ENCODE assay signal across 20 cellular contexts in the genomic region with DNA sequence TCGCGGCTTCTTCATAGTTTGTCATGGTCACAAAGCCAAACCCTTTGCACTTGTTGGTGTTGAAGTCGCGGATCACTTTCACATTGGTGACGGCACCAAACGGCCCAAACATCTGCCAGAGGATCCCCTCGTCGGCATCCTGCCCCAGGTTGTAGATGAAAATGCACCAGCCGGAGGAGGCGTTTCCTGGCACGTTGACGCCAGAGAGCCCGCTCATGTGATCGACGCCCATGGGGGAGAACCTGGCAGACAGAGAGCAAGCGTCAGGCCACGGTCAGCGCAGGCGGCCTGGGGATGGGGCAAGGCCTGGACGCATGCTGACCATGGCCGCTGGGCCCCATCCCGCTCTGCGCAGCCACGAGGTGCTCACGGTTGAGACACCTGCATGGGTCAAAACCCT. TPM values are rescaled to one million over a fixed set of nuclear protein-coding genes. Genes with fewer than 3 reads are reported as not detected.
DNase-seq lines count a peak whose midpoint lies in the region; ATAC-seq, FAIRE-seq and TF ChIP-seq lines count a peak whose summit lies in the region.
"Had no signal": no experiment of that assay in that cellular context is flagged by ENCODE, and none has a peak within 500 bp of the region (broad histone marks: within the 10 kb centered on the region; RNA-seq: fewer than 3 reads in every experiment).

No MANE protein-coding gene starts in this region.

- ATAC-seq in K562: no peak
- no peak for ATAC-seq in GM21723 (IDR thresholded peaks at IDR 0.05; ENCODE audit: unreplicated experiment)
- no peak for ATAC-seq in GM21528 (IDR thresholded peaks at IDR 0.05; ENCODE audit: low FRiP score, unreplicated experiment)
- ATAC-seq: A549; CD8-positive, alpha-beta T cell had no signal

- in situ Hi-C loops in K562 (cut with MboI): no loop called here

- no peak overlapping the region for H2BK15ac ChIP-seq in neuronal stem cell (ENCODE audit: low read length)

- H3K4me1 ChIP-seq in K562 (replicated peaks in 1 of 2; ENCODE audit: control insufficient read depth in 2 of 2, insufficient read depth in 2 of 2, low read length in 2 of 2): peaks cover 4 to 7% of the 10 kb centered on the region in 2 experiments; a peak in 4 of 5 replicates
- no peaks in the 10 kb centered on the region for H3K4me1 ChIP-seq in neuronal stem cell (ENCODE audit: control insufficient read depth in 2 of 2, insufficient read depth in 1 of 2, low read depth in 1 of 2, low read length in 2 of 2)
- H3K4me1 ChIP-seq: BE2C had no signal

- TF ChIP-seq CTCF in RWPE1 (conservative IDR thresholded peaks at IDR 0.05; ENCODE audit: low read depth) (no peak), K562 (IDR thresholded peaks at IDR 0.05 in 2 of 3, conservative IDR thresholded peaks at IDR 0.05 in 1 of 3; ENCODE audit: insufficient read depth in 2 of 3, low read depth in 1 of 3, low read length in 3 of 3) (no peak)

- H3K4me2 ChIP-seq in K562 (ENCODE audit: insufficient read depth, low read length): no peak overlapping the region
- no peak overlapping the region for H3K4me2 ChIP-seq in neuronal stem cell (ENCODE audit: insufficient read depth, low read length, poor library complexity, severe bottlenecking)
- H3K4me2 ChIP-seq: A549 had no signal

- 94% methylated on average over 22 of the region's 25 CpGs for WGBS in K562 (ENCODE audit: insufficient coverage, low coverage, missing lambda C conversion rate)
- WGBS in neuronal stem cell (ENCODE audit: extremely low coverage in 2 of 2, insufficient read length in 2 of 2, insufficient replicate concordance in 1 of 2), 2 donors: no CpG with 5 or more reads among the region's 25 CpGs

- H3K23ac ChIP-seq in neuronal stem cell (ENCODE audit: low read depth, low read length, poor library complexity): no peak overlapping the region

- POLR2A ChIA-PET in RWPE1 (lab: Yijun Ruan, JAX; ENCODE audit: low non-redundant PET): no interaction called here
- POLR2A ChIA-PET in K562 (lab: Yijun Ruan, JAX): interaction anchor here (1.2 kb wide), 1 partner anchor 14 kb away, joined by 3 read pairs; no protein-coding TSS in a partner anchor

- CTCF ChIA-PET in RWPE1 (lab: Yijun Ruan, JAX): no interaction called here
- CTCF ChIA-PET in K562 (lab: Yijun Ruan, JAX; ENCODE audit: low intra/inter-chr PET ratio): no interaction called here

- no peak overlapping the region for H2AK5ac ChIP-seq in neuronal stem cell (ENCODE audit: low read depth, low read length)

- H3K27ac ChIP-seq in RWPE1 (peak overlapping the region; percentile 3; the same call in 1 of the 2 replicates), K562 (ENCODE audit: extremely low read depth, low read depth, low read length) (no peak overlapping the region), neuronal stem cell (replicated peaks; ENCODE audit: low read length) (no peak overlapping the region)
- H3K27ac ChIP-seq: A549, C4-2B had no signal

- H3K4me3 ChIP-seq in K562 (no peak overlapping the region), neuronal stem cell (ENCODE audit: low read length in 2 of 2) (no peak overlapping the region)
- H3K4me3 ChIP-seq: A549 had no signal

- no TSS peak for BruUV-seq in K562 (replicated peaks; lab: Mats Ljungman, UMichigan)

- H4K91ac ChIP-seq in neuronal stem cell (ENCODE audit: low read depth, low read length, poor library complexity): no peak overlapping the region

- no peak overlapping the region for H2BK120ac ChIP-seq in neuronal stem cell (ENCODE audit: low read depth, low read length)

- peak overlapping the region in 1 of 2 experiments; percentile 26; a peak in 1 of 4 replicates for H3K9ac ChIP-seq in K562 (ENCODE audit: insufficient read depth in 1 of 2, low read depth in 2 of 2, low read length in 2 of 2)
- H3K9ac ChIP-seq in neuronal stem cell (ENCODE audit: low read depth, low read length, poor library complexity): peak overlapping the region; percentile 47

- DNase-seq in RWPE1 (ENCODE audit: low spot score) (no peak), K562 (ENCODE audit: extremely low read depth in 1 of 4, low spot score in 3 of 4) (no peak), neuronal stem cell (ENCODE audit: low spot score) (no peak)
- DNase-seq: BE2C; CD8-positive, alpha-beta T cell; COR-L47; DMS153; DMS79 treated with DMSO at 0.1 percent for 48 hours; EL; GOT3; H9; IMR-90 had no signal

- H3K18ac ChIP-seq in neuronal stem cell (ENCODE audit: low read length): no peak overlapping the region

- H4K20me1 ChIP-seq in K562 (replicated peaks; ENCODE audit: control insufficient read depth, insufficient read depth, low read length): no peaks in the 10 kb centered on the region

- intact Hi-C loops in K562 (cut with micrococcal nuclease): no loop called here

- no peak for TF ChIP-seq RAD21 in K562 (CRISPR knock-in tag; conservative IDR thresholded peaks at IDR 0.05 in 1 of 2, IDR thresholded peaks at IDR 0.05 in 1 of 2)

- peaks cover 93% of the 10 kb centered on the region; the same call in 2 of the 3 replicates for H3K36me3 ChIP-seq in K562 (ENCODE audit: control insufficient read depth, insufficient read depth, low read length)
- peaks cover 61 to 100% of the 10 kb centered on the region in 2 donors for H3K36me3 ChIP-seq in neuronal stem cell (replicated peaks in 1 of 2; ENCODE audit: control insufficient read depth in 2 of 2, insufficient read depth in 2 of 2, low read length in 2 of 2)

- no peak overlapping the region for H2BK5ac ChIP-seq in neuronal stem cell (ENCODE audit: low read length)

- H3K9me3 ChIP-seq in K562 (replicated peaks; ENCODE audit: control insufficient read depth, insufficient read depth, low read depth, low read length) (no peaks in the 10 kb centered on the region), neuronal stem cell (replicated peaks in 1 of 2; ENCODE audit: control insufficient read depth in 2 of 2, insufficient read depth in 1 of 2, low read depth in 1 of 2, low read length in 2 of 2) (no peaks in the 10 kb centered on the region)
- H3K9me3 ChIP-seq: A549, BE2C had no signal

- H3K79me2 ChIP-seq in K562 (ENCODE audit: control insufficient read depth, insufficient read depth, low read length): no peaks in the 10 kb centered on the region

- no peaks in the 10 kb centered on the region for H3K9me1 ChIP-seq in K562 (ENCODE audit: control insufficient read depth, insufficient read depth, low read length)

- H3K27me3 ChIP-seq in K562 (ENCODE audit: control insufficient read depth in 2 of 2, insufficient read depth in 2 of 2, low read length in 2 of 2) (no peaks in the 10 kb centered on the region), neuronal stem cell (ENCODE audit: control insufficient read depth in 3 of 3, insufficient read depth in 3 of 3, low read depth in 1 of 3, low read length in 3 of 3) (no peaks in the 10 kb centered on the region)
- H3K27me3 ChIP-seq: BE2C had no signal

- no peak overlapping the region for H3K14ac ChIP-seq in neuronal stem cell (ENCODE audit: low read length)

- no peak for TF ChIP-seq EP300 in K562 (IDR thresholded peaks at IDR 0.05; ENCODE audit: low read length)

- no peak for TF ChIP-seq POLR2A in K562 (conservative IDR thresholded peaks at IDR 0.05)

- H3K4ac ChIP-seq in neuronal stem cell (ENCODE audit: low read length): no peak overlapping the region

- H2BK12ac ChIP-seq in neuronal stem cell (ENCODE audit: low read length): no peak overlapping the region

- H2AFZ ChIP-seq in K562 (ENCODE audit: low read depth, low read length): no peak overlapping the region
- H2AFZ ChIP-seq in neuronal stem cell (ENCODE audit: low read length): no peak overlapping the region

- FAIRE-seq in K562 (lab: Jason Lieb, UNC): no peak
- FAIRE-seq: A549, D721Med, G401.6, GM12891 had no signal

- H3K79me1 ChIP-seq in neuronal stem cell (ENCODE audit: low read depth, low read length): peaks cover 3% of the 10 kb centered on the region

- no peak overlapping the region for H4K8ac ChIP-seq in neuronal stem cell (ENCODE audit: low read depth, low read length)

RNA-seq across cellular contexts. Expression of gene TIMM44, which starts 20.1 kb away (rescaled TPM):
- total RNA-seq in K562 (2011; cell fraction: chromatin; rRNA removed; ENCODE audit: low replicate concordance): 230 and 405 TPM in 2 replicates
- 274 and 281 TPM in 2 replicates for total RNA-seq in K562 (2011; cell fraction: nucleolus; rRNA removed)
- total RNA-seq in K562 (2011; cell fraction: nucleoplasm; rRNA removed): 181 and 216 TPM in 2 replicates
- 211 and 231 TPM in 2 replicates for total RNA-seq in K562 (2014; rRNA removed)
- total RNA-seq in K562 (2014; rRNA removed; fragmentation: Illumina TruSeq; extraction: Trizol): 64.1 and 73.9 TPM in 2 replicates
- 104 and 115 TPM in 2 replicates for total RNA-seq in K562 (2015; rRNA removed; fragmentation: Illumina TruSeq; extraction: Trizol)
- 182 and 186 TPM in 2 replicates for total RNA-seq in K562 (2021)
- 60.1 and 74.4 TPM in 2 replicates for polyA plus RNA-seq in K562 (2011; rRNA removed)
- 89.7 and 229 TPM in 2 replicates for polyA plus RNA-seq in K562 (2011; cell fraction: cytosol; rRNA removed)
- polyA plus RNA-seq in K562 (2011; cell fraction: nucleus; rRNA removed): 223 and 257 TPM in 2 replicates
- 101 and 142 TPM in 2 replicates for polyA plus RNA-seq in K562 (2012)
- polyA plus RNA-seq in K562 (2014; fragmentation: Illumina TruSeq; extraction: Trizol): 89.3 and 92.8 TPM in 2 replicates
- 10 to 100 TPM; 10.3 to 19.6 TPM for polyA plus RNA-seq in K562 (2014; fragmentation: Nextera tagmentation; extraction: Ambion mirVana)
- 205 and 224 TPM in 2 replicates for polyA plus RNA-seq in K562 (2014; rRNA removed)
- polyA minus RNA-seq in K562 (2011; rRNA and poly(A)+ RNA removed): 40.4 and 48.9 TPM in 2 replicates
- polyA minus RNA-seq in K562 (2011; cell fraction: cytosol; rRNA and poly(A)+ RNA removed): 59.1 and 73.7 TPM in 2 replicates
- 44.6 and 66.1 TPM in 2 replicates for polyA minus RNA-seq in K562 (2011; cell fraction: nucleus; rRNA and poly(A)+ RNA removed)
- 50.7 TPM for polyA plus RNA-seq in neuronal stem cell (2013, experiment 1 of 2)
- polyA plus RNA-seq in neuronal stem cell (2013, experiment 2 of 2): 56.0 TPM

RNA-seq across cellular contexts. Expression of gene CTXN1, which starts 37.6 kb away (rescaled TPM):
- total RNA-seq in K562 (2011; cell fraction: chromatin; rRNA removed; ENCODE audit: low replicate concordance): 0.67 and 3.5 TPM in 2 replicates
- total RNA-seq in K562 (2011; cell fraction: nucleolus; rRNA removed): 6.2 and 8.0 TPM in 2 replicates
- total RNA-seq in K562 (2011; cell fraction: nucleoplasm; rRNA removed): 2.6 and 3.4 TPM in 2 replicates
- total RNA-seq in K562 (2014; rRNA removed) (7.4 and 10.9 TPM in 2 replicates), K562 (2014; rRNA removed; fragmentation: Illumina TruSeq; extraction: Trizol) (0.15 and 0.19 TPM in 2 replicates), K562 (2015; rRNA removed; fragmentation: Illumina TruSeq; extraction: Trizol) (1.8 and 2.3 TPM in 2 replicates), K562 (2021) (37.4 and 38.9 TPM in 2 replicates)
- polyA plus RNA-seq in K562 (2011; rRNA removed) (1.3 and 1.4 TPM in 2 replicates), K562 (2014; fragmentation: Illumina TruSeq; extraction: Trizol) (1.5 and 4.9 TPM in 2 replicates), K562 (2014; fragmentation: Nextera tagmentation; extraction: Ambion mirVana) (not detected), K562 (2014; rRNA removed) (9.2 and 14.5 TPM in 2 replicates)
- 6.3 and 53.8 TPM in 2 replicates for polyA plus RNA-seq in K562 (2011; cell fraction: cytosol; rRNA removed)
- 3.6 and 12.2 TPM in 2 replicates for polyA plus RNA-seq in K562 (2011; cell fraction: nucleus; rRNA removed)
- 4.8 and 15.6 TPM in 2 replicates for polyA plus RNA-seq in K562 (2012)
- polyA minus RNA-seq in K562 (2011; rRNA and poly(A)+ RNA removed): 0.14 TPM in 1 of 2 replicates, not detected in the other
- 15.8 and 19.9 TPM in 2 replicates for polyA minus RNA-seq in K562 (2011; cell fraction: cytosol; rRNA and poly(A)+ RNA removed)
- 2.3 and 2.7 TPM in 2 replicates for polyA minus RNA-seq in K562 (2011; cell fraction: nucleus; rRNA and poly(A)+ RNA removed)
- 136 TPM for polyA plus RNA-seq in neuronal stem cell (2013, experiment 1 of 2)
- polyA plus RNA-seq in neuronal stem cell (2013, experiment 2 of 2): 129 TPM
- total RNA-seq: CD8-positive, alpha-beta T cell had no signal

RNA-seq across cellular contexts. Expression of gene ELAVL1, which starts 41.9 kb away (rescaled TPM):
- total RNA-seq in K562 (2011; cell fraction: chromatin; rRNA removed; ENCODE audit: low replicate concordance): 48.2 and 63.0 TPM in 2 replicates
- 28.7 and 31.5 TPM in 2 replicates for total RNA-seq in K562 (2011; cell fraction: nucleolus; rRNA removed)
- 37.9 and 41.0 TPM in 2 replicates for total RNA-seq in K562 (2011; cell fraction: nucleoplasm; rRNA removed)
- total RNA-seq in K562 (2014; rRNA removed): 56.5 and 66.5 TPM in 2 replicates
- 69.8 and 72.7 TPM in 2 replicates for total RNA-seq in K562 (2014; rRNA removed; fragmentation: Illumina TruSeq; extraction: Trizol)
- 80.1 and 83.1 TPM in 2 replicates for total RNA-seq in K562 (2015; rRNA removed; fragmentation: Illumina TruSeq; extraction: Trizol)
- 172 and 176 TPM in 2 replicates for total RNA-seq in K562 (2021)
- polyA plus RNA-seq in K562 (2011; rRNA removed): 46.9 and 69.2 TPM in 2 replicates
- 72.8 and 84.8 TPM in 2 replicates for polyA plus RNA-seq in K562 (2011; cell fraction: cytosol; rRNA removed)
- 34.4 and 37.5 TPM in 2 replicates for polyA plus RNA-seq in K562 (2011; cell fraction: nucleus; rRNA removed)
- 77.5 and 90.3 TPM in 2 replicates for polyA plus RNA-seq in K562 (2012)
- 149 and 156 TPM in 2 replicates for polyA plus RNA-seq in K562 (2014; fragmentation: Illumina TruSeq; extraction: Trizol)
- 1 to 10 TPM; 4.3 to 6.9 TPM for polyA plus RNA-seq in K562 (2014; fragmentation: Nextera tagmentation; extraction: Ambion mirVana)
- 63.7 and 78.3 TPM in 2 replicates for polyA plus RNA-seq in K562 (2014; rRNA removed)
- polyA minus RNA-seq in K562 (2011; rRNA and poly(A)+ RNA removed): 45.5 and 80.2 TPM in 2 replicates
- 74.4 and 81.5 TPM in 2 replicates for polyA minus RNA-seq in K562 (2011; cell fraction: cytosol; rRNA and poly(A)+ RNA removed)
- polyA minus RNA-seq in K562 (2011; cell fraction: nucleus; rRNA and poly(A)+ RNA removed): 5.4 and 7.9 TPM in 2 replicates
- 102 TPM for polyA plus RNA-seq in neuronal stem cell (2013, experiment 1 of 2)
- polyA plus RNA-seq in neuronal stem cell (2013, experiment 2 of 2): 99.9 TPM

RNA-seq across cellular contexts. Expression of gene SNAPC2, which starts 43.4 kb away (rescaled TPM):
- 4.4 and 13.6 TPM in 2 replicates for total RNA-seq in K562 (2011; cell fraction: chromatin; rRNA removed; ENCODE audit: low replicate concordance)
- total RNA-seq in K562 (2011; cell fraction: nucleolus; rRNA removed): 10.9 and 14.3 TPM in 2 replicates
- 9.5 and 10.0 TPM in 2 replicates for total RNA-seq in K562 (2011; cell fraction: nucleoplasm; rRNA removed)
- total RNA-seq in K562 (2014; rRNA removed) (30.3 and 42.7 TPM in 2 replicates), K562 (2014; rRNA removed; fragmentation: Illumina TruSeq; extraction: Trizol) (4.1 and 4.2 TPM in 2 replicates), K562 (2015; rRNA removed; fragmentation: Illumina TruSeq; extraction: Trizol) (15.3 and 15.9 TPM in 2 replicates), K562 (2021) (37.1 and 45.1 TPM in 2 replicates)
- polyA plus RNA-seq in K562 (2011; rRNA removed) (10.9 and 20.1 TPM in 2 replicates), K562 (2014; fragmentation: Illumina TruSeq; extraction: Trizol) (18.2 and 39.9 TPM in 2 replicates), K562 (2014; fragmentation: Nextera tagmentation; extraction: Ambion mirVana) (1 to 10 TPM in 1 of 2 experiments, under 1 TPM in 1; 0.59 to 1.4 TPM), K562 (2014; rRNA removed) (32.0 and 34.4 TPM in 2 replicates)
- polyA plus RNA-seq in K562 (2011; cell fraction: cytosol; rRNA removed): 18.7 and 40.5 TPM in 2 replicates
- 18.7 and 32.8 TPM in 2 replicates for polyA plus RNA-seq in K562 (2011; cell fraction: nucleus; rRNA removed)
- 30.8 and 37.6 TPM in 2 replicates for polyA plus RNA-seq in K562 (2012)
- 4.3 and 4.8 TPM in 2 replicates for polyA minus RNA-seq in K562 (2011; rRNA and poly(A)+ RNA removed)
- polyA minus RNA-seq in K562 (2011; cell fraction: cytosol; rRNA and poly(A)+ RNA removed): 14.0 and 17.1 TPM in 2 replicates
- 9.7 and 13.1 TPM in 2 replicates for polyA minus RNA-seq in K562 (2011; cell fraction: nucleus; rRNA and poly(A)+ RNA removed)
- polyA plus RNA-seq in neuronal stem cell (2013, experiment 1 of 2): 35.6 TPM
- polyA plus RNA-seq in neuronal stem cell (2013, experiment 2 of 2): 32.9 TPM

RNA-seq across cellular contexts. Expression of gene TGFBR3L, which starts 48.9 kb away (rescaled TPM):
- total RNA-seq in K562 (2011; cell fraction: chromatin; rRNA removed; ENCODE audit: low replicate concordance): 0.69 TPM in 1 of 2 replicates, not detected in the other
- total RNA-seq in K562 (2011; cell fraction: nucleolus; rRNA removed): 0.33 TPM in 1 of 2 replicates, not detected in the other
- total RNA-seq in K562 (2011; cell fraction: nucleoplasm; rRNA removed): not detected in 2 replicates
- total RNA-seq in K562 (2014; rRNA removed): not detected in 2 replicates
- total RNA-seq in K562 (2014; rRNA removed; fragmentation: Illumina TruSeq; extraction: Trizol): not detected in 2 replicates
- total RNA-seq in K562 (2015; rRNA removed; fragmentation: Illumina TruSeq; extraction: Trizol): not detected in 2 replicates
- total RNA-seq in K562 (2021): 0.18 TPM in 1 of 2 replicates, not detected in the other
- polyA plus RNA-seq in K562 (2011; rRNA removed): 0.08 TPM in 1 of 2 replicates, not detected in the other
- 0.09 TPM in 2 replicates for polyA plus RNA-seq in K562 (2011; cell fraction: cytosol; rRNA removed)
- polyA plus RNA-seq in K562 (2011; cell fraction: nucleus; rRNA removed): 0.15 and 0.58 TPM in 2 replicates
- polyA plus RNA-seq in K562 (2012): 0.26 and 0.28 TPM in 2 replicates
- polyA plus RNA-seq in K562 (2014; fragmentation: Illumina TruSeq; extraction: Trizol): not detected in 2 replicates
- not detected for polyA plus RNA-seq in K562 (2014; fragmentation: Nextera tagmentation; extraction: Ambion mirVana)
- not detected in 2 replicates for polyA plus RNA-seq in K562 (2014; rRNA removed)
- not detected in 2 replicates for polyA minus RNA-seq in K562 (2011; rRNA and poly(A)+ RNA removed)
- polyA minus RNA-seq in K562 (2011; cell fraction: cytosol; rRNA and poly(A)+ RNA removed): not detected in 2 replicates
- polyA minus RNA-seq in K562 (2011; cell fraction: nucleus; rRNA and poly(A)+ RNA removed): not detected in 2 replicates
- polyA plus RNA-seq in neuronal stem cell (2013, experiment 1 of 2): 1.3 TPM
- 1.9 TPM for polyA plus RNA-seq in neuronal stem cell (2013, experiment 2 of 2)
- total RNA-seq: IMR-90 had no signal
- polyA plus RNA-seq: AG04450 had no signal
